36 cellular contexts compared by ENCODE assay signal in genomic region chr10:129922598-129923123, GRCh38. TPM values are rescaled to one million over a fixed set of nuclear protein-coding genes. Genes with fewer than 3 reads are reported as not detected.
"Had no signal": no experiment of that assay in that cellular context is flagged by ENCODE, and none has a peak within 500 bp of the region (broad histone marks: within the 10 kb centered on the region; RNA-seq: fewer than 3 reads in every experiment).

No MANE protein-coding gene starts in this region.

- ATAC-seq: PC-3 had no signal

- H3K9me3 ChIP-seq: ascending aorta, MG63, Peyer's patch had no signal

- H3K4me1 ChIP-seq: ascending aorta, Peyer's patch had no signal

- H3K4me3 ChIP-seq: ascending aorta, cardiac muscle cell, MG63, Peyer's patch had no signal

- H3K27me3 ChIP-seq: ascending aorta, cardiac muscle cell, MG63, Peyer's patch had no signal

- H3K27ac ChIP-seq: ascending aorta, cardiac muscle cell, Peyer's patch, VCaP had no signal

- DNase-seq: activated B cell treated with CpG ODN at 0.5 μM for 24 hours; activated CD4-positive, alpha-beta memory T cell treated with anti-CD3 and anti-CD28 coated beads, Interleukin-2, amount 10 ng/mL, durations not matched to agents 7 days and 5 days; activated CD4-positive, alpha-beta T cell treated with anti-CD3 and anti-CD28 coated beads for 4 hours; activated CD4-positive, alpha-beta T cell treated with anti-CD3 and anti-CD28 coated beads, Interleukin-2, amount 50 U/mL, for 1 hour; activated CD4-positive, CD25-positive, alpha-beta regulatory T cell treated with anti-CD3 and anti-CD28 coated beads, Interleukin-2, amount 50 U/mL, for 72 hours; activated CD8-positive, alpha-beta memory T cell treated with anti-CD3 and anti-CD28 coated beads for 24 hours; activated gamma-delta T cell; activated naive CD4-positive, alpha-beta T cell treated with Interleukin-2 at 50 U/mL for 16 hours; activated naive CD8-positive, alpha-beta T cell treated with anti-CD3 and anti-CD28 coated beads, Interleukin-2, amount 10 ng/mL, durations not matched to agents 7 days and 5 days; activated T-cell treated with anti-CD3 and anti-CD28 coated beads, Interleukin-2, amount 50 U/mL, for 1 hour; amygdala; Kasumi-1; KG1; MG63; NCI-H1048; NCI-H1105 treated with DMSO at 0.1 percent for 48 hours; NCI-H146; NCI-H187; NCI-H2029 treated with DMSO at 0.1 percent for 48 hours; NCI-H2107; NCI-H2171; NCI-H510A; NCI-H526; NCI-H748 treated with DMSO at 0.1 percent for 48 hours; NK-92 treated with Interleukin-12 subunit alpha and Interleukin-12 subunit beta, amount 100 ng/mL, for 24 hours; PC-3; RPMI8226; SW 1271; T-helper 1 cell; T-helper 2 cell; T-helper 9 cell had no signal

- H3K36me3 ChIP-seq: ascending aorta, cardiac muscle cell, MG63, Peyer's patch had no signal

RNA-seq across cellular contexts. Expression of gene EBF3, which starts 41.4 kb away (rescaled TPM):
- total RNA-seq: activated B cell treated with CpG ODN at 0.5 μM for 24 hours; activated CD4-positive, alpha-beta memory T cell treated with anti-CD3 and anti-CD28 coated beads, Interleukin-2, amount 10 ng/mL, durations not matched to agents 7 days and 5 days; activated naive CD8-positive, alpha-beta T cell treated with anti-CD3 and anti-CD28 coated beads, Interleukin-2, amount 10 ng/mL, durations not matched to agents 7 days and 5 days; activated T-helper 2 cell treated with anti-CD3 and anti-CD28 coated beads, Interferon-gamma antibody, Interleukin-2, Interleukin-4, amounts not matched to agents 10 μg/mL and 5 μg/mL and 100 μg/mL, durations not matched to agents 14 hours and 24 hours and 36 hours; PC-3 had no signal
